Comparison of ENCODE assay signal across 11 cellular contexts in the genomic region with DNA sequence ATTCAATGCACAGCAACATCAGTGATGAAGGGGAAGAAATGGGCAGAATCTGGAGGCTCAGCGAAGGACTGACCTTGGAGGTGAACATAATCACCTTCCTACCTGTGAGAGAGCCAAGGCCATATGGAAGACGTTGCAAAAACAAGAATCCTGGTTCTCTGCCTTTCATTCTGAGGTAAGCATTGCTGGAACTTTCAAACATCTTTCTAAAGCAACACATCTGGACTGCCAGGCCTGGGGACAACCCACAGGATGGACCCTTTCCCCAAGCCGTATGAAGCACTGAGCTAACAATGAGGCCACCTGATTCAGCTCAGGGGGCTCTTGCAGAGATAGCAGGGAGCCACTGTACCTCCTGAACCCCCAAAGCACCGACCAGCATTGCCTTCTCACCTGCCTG.
DNase-seq lines count a peak whose midpoint lies in the region; ATAC-seq and TF ChIP-seq lines count a peak whose summit lies in the region.
"Had no signal": no experiment of that assay in that cellular context is flagged by ENCODE, and none has a peak within 500 bp of the region (broad histone marks: within the 10 kb centered on the region; RNA-seq: fewer than 3 reads in every experiment).

No MANE protein-coding gene starts in this region.

- no peaks in the 10 kb centered on the region for H3K9me2 ChIP-seq in PC-9 (ENCODE audit: insufficient read depth)

- POLR2A ChIA-PET in PC-9 (lab: Charles Lee; ENCODE audit: unreplicated experiment), result interaction anchor here (0.6 kb wide), 1 partner anchor 116 kb away, joined by 6 read pairs; no protein-coding TSS in a partner anchor

- intact Hi-C loops in activated T-helper 2 cell treated with anti-CD3 and anti-CD28 coated beads, Interferon-gamma antibody, Interleukin-2, Interleukin-4, amounts not matched to agents 10 μg/mL and 5 μg/mL and 100 μg/mL, durations not matched to agents 14 hours and 24 hours and 36 hours (cut with micrococcal nuclease), result loop anchor here (1.0 kb wide), 1 partner anchor 10 kb away; no protein-coding TSS in a partner anchor
- intact Hi-C loops in PC-9 (cut with micrococcal nuclease; ENCODE audit: unreplicated experiment), result loop anchor here (2.0 kb wide), 1 partner anchor 114 kb away; no protein-coding TSS in a partner anchor

- TF ChIP-seq CTCF in lung (IDR thresholded peaks at IDR 0.05; ENCODE audit: control extremely low read depth, extremely low read depth) (no peak), upper lobe of left lung (IDR thresholded peaks at IDR 0.05) (no peak), PC-9 (conservative IDR thresholded peaks at IDR 0.05) (no peak)

- peak overlapping the region; percentile 13 for H3K4me3 ChIP-seq in lung
- H3K4me3 ChIP-seq in upper lobe of left lung, result peak overlapping the region in 3 of 4 donors; percentile 52 to 79 (median 75)
- no peak overlapping the region for H3K4me3 ChIP-seq in PC-9
- H3K4me3 ChIP-seq: pancreas had no signal

- H3K4me2 ChIP-seq in PC-9, result no peak overlapping the region

- peaks cover 66% of the 10 kb centered on the region for H3K4me1 Mint-ChIP-seq in activated naive CD4-positive, alpha-beta T cell treated with anti-CD3 and anti-CD28 coated beads, Interleukin-2, amount 50 U/mL, for 24 hours
- peaks cover 64% of the 10 kb centered on the region for H3K4me1 Mint-ChIP-seq in activated T-helper 2 cell treated with anti-CD3 and anti-CD28 coated beads, Interferon-gamma antibody, Interleukin-2, Interleukin-4, amounts not matched to agents 10 μg/mL and 5 μg/mL and 100 μg/mL, durations not matched to agents 14 hours and 24 hours and 36 hours (ENCODE audit: low read depth)

- H3F3A ChIP-seq in PC-9 (ENCODE audit: insufficient read depth, low read depth), result no peaks in the 10 kb centered on the region

- no peak for TF ChIP-seq POLR2A in upper lobe of left lung (IDR thresholded peaks at IDR 0.05)

- H3K4me3 Mint-ChIP-seq in activated naive CD4-positive, alpha-beta T cell treated with anti-CD3 and anti-CD28 coated beads, Interleukin-2, amount 50 U/mL, for 24 hours, result peak overlapping the region; percentile 97
- H3K4me3 Mint-ChIP-seq in activated T-helper 2 cell treated with anti-CD3 and anti-CD28 coated beads, Interferon-gamma antibody, Interleukin-2, Interleukin-4, amounts not matched to agents 10 μg/mL and 5 μg/mL and 100 μg/mL, durations not matched to agents 14 hours and 24 hours and 36 hours (ENCODE audit: low read depth), result peak overlapping the region; percentile 97

- peak overlapping the region; percentile 98 for H3K27ac Mint-ChIP-seq in activated naive CD4-positive, alpha-beta T cell treated with anti-CD3 and anti-CD28 coated beads, Interleukin-2, amount 50 U/mL, for 24 hours
- H3K27ac Mint-ChIP-seq in activated T-helper 2 cell treated with anti-CD3 and anti-CD28 coated beads, Interferon-gamma antibody, Interleukin-2, Interleukin-4, amounts not matched to agents 10 μg/mL and 5 μg/mL and 100 μg/mL, durations not matched to agents 14 hours and 24 hours and 36 hours, result peak overlapping the region; percentile 90

- H3K27me3 ChIP-seq in lung (ENCODE audit: control insufficient read depth, insufficient read depth) (no peaks in the 10 kb centered on the region), upper lobe of left lung (no peaks in the 10 kb centered on the region), PC-9 (ENCODE audit: insufficient read depth, low read depth) (no peaks in the 10 kb centered on the region)
- H3K27me3 ChIP-seq: pancreas had no signal

- H4K20me1 ChIP-seq in PC-9 (ENCODE audit: insufficient read depth), result no peaks in the 10 kb centered on the region; the same call in 1 of the 2 replicates

- H3K27ac ChIP-seq in lung (ENCODE audit: low read depth in 1 of 2, low read length in 1 of 2) (peak overlapping the region; percentile 11 to 76), upper lobe of left lung (peak overlapping the region; percentile 93 to 98 (median 98)), PC-9 (no peak overlapping the region)

- H3K9me3 ChIP-seq in lung (ENCODE audit: control insufficient read depth in 2 of 2, insufficient read depth in 1 of 2, low read length in 1 of 2), result no peaks in the 10 kb centered on the region
- no peaks in the 10 kb centered on the region for H3K9me3 ChIP-seq in upper lobe of left lung
- no peaks in the 10 kb centered on the region for H3K9me3 ChIP-seq in PC-9 (ENCODE audit: insufficient read depth, low read depth)
- H3K9me3 ChIP-seq: pancreas had no signal

- H2AFZ ChIP-seq in PC-9, result no peak overlapping the region

- BruUV-seq in PC-9 (replicated peaks; lab: Mats Ljungman, UMichigan), result no TSS peak

- H3K36me3 ChIP-seq in lung (ENCODE audit: control insufficient read depth in 2 of 2, insufficient read depth in 2 of 2, low read length in 2 of 2) (peaks cover 6 to 7% of the 10 kb centered on the region in 2 donors), upper lobe of left lung (peaks cover 0 to 11% (median 0%) of the 10 kb centered on the region in 4 donors), PC-9 (ENCODE audit: low read depth) (no peaks in the 10 kb centered on the region)
- H3K36me3 ChIP-seq: pancreas had no signal

- 59 to 68% methylated on average over 4 of the region's 4 CpGs for WGBS in lung, 2 donors
- 58 to 61% methylated on average over 3 to 4 of the region's 4 CpGs for WGBS in upper lobe of left lung, 2 donors

- no peaks in the 10 kb centered on the region for H3K9me3 Mint-ChIP-seq in activated naive CD4-positive, alpha-beta T cell treated with anti-CD3 and anti-CD28 coated beads, Interleukin-2, amount 50 U/mL, for 24 hours
- no peaks in the 10 kb centered on the region for H3K9me3 Mint-ChIP-seq in activated T-helper 2 cell treated with anti-CD3 and anti-CD28 coated beads, Interferon-gamma antibody, Interleukin-2, Interleukin-4, amounts not matched to agents 10 μg/mL and 5 μg/mL and 100 μg/mL, durations not matched to agents 14 hours and 24 hours and 36 hours

- peaks cover 83% of the 10 kb centered on the region for H3K79me2 ChIP-seq in PC-9 (ENCODE audit: low read depth)

- no peak for ATAC-seq in lung (ENCODE audit: insufficient read depth, low FRiP score)
- ATAC-seq in upper lobe of left lung (ENCODE audit: low FRiP score in 2 of 2), result no peak
- ATAC-seq in HG03378 (IDR thresholded peaks at IDR 0.05; ENCODE audit: unreplicated experiment), result no peak

- DNase-seq in activated naive CD4-positive, alpha-beta T cell (lab: John Stamatoyannopoulos, UW), result no peak
- DNase-seq in activated T-helper 2 cell treated with anti-CD3 and anti-CD28 coated beads, Interferon-gamma antibody, Interleukin-2, Interleukin-4, amounts not matched to agents 10 μg/mL and 5 μg/mL and 100 μg/mL, durations not matched to agents 14 hours and 24 hours and 36 hours (ENCODE audit: low spot score), result no peak
- no peak for DNase-seq in lung (ENCODE audit: low spot score)
- no peak for DNase-seq in upper lobe of left lung
- no peak for DNase-seq in PC-9
- no peak for DNase-seq in DMS79 treated with DMSO at 0.1 percent for 48 hours (lab: John Stamatoyannopoulos, UW)
- DNase-seq: C1 segment of cervical spinal cord, NCI-H1092 treated with DMSO at 0.1 percent for 48 hours, pancreas had no signal

- TF ChIP-seq EP300 in upper lobe of left lung (IDR thresholded peaks at IDR 0.05), result no peak

- CTCF ChIA-PET in PC-9 (lab: Charles Lee), result no interaction called here

- H3K4me1 ChIP-seq in lung (ENCODE audit: control insufficient read depth in 2 of 2, insufficient read depth in 2 of 2, low read length in 2 of 2) (peaks cover 7 to 42% of the 10 kb centered on the region in 2 donors), upper lobe of left lung (peaks cover 37 to 72% (median 50%) of the 10 kb centered on the region in 4 donors), PC-9 (replicated peaks; ENCODE audit: insufficient read depth) (peaks cover 37% of the 10 kb centered on the region)

- peaks cover 36% of the 10 kb centered on the region for H3K36me3 Mint-ChIP-seq in activated naive CD4-positive, alpha-beta T cell treated with anti-CD3 and anti-CD28 coated beads, Interleukin-2, amount 50 U/mL, for 24 hours
- H3K36me3 Mint-ChIP-seq in activated T-helper 2 cell treated with anti-CD3 and anti-CD28 coated beads, Interferon-gamma antibody, Interleukin-2, Interleukin-4, amounts not matched to agents 10 μg/mL and 5 μg/mL and 100 μg/mL, durations not matched to agents 14 hours and 24 hours and 36 hours (ENCODE audit: low read depth), result peaks cover 99% of the 10 kb centered on the region

- H3K27me3 Mint-ChIP-seq in activated naive CD4-positive, alpha-beta T cell treated with anti-CD3 and anti-CD28 coated beads, Interleukin-2, amount 50 U/mL, for 24 hours, result no peaks in the 10 kb centered on the region
- no peaks in the 10 kb centered on the region for H3K27me3 Mint-ChIP-seq in activated T-helper 2 cell treated with anti-CD3 and anti-CD28 coated beads, Interferon-gamma antibody, Interleukin-2, Interleukin-4, amounts not matched to agents 10 μg/mL and 5 μg/mL and 100 μg/mL, durations not matched to agents 14 hours and 24 hours and 36 hours (ENCODE audit: low read depth)
